18 cellular contexts compared by ENCODE assay signal in the genomic region with DNA sequence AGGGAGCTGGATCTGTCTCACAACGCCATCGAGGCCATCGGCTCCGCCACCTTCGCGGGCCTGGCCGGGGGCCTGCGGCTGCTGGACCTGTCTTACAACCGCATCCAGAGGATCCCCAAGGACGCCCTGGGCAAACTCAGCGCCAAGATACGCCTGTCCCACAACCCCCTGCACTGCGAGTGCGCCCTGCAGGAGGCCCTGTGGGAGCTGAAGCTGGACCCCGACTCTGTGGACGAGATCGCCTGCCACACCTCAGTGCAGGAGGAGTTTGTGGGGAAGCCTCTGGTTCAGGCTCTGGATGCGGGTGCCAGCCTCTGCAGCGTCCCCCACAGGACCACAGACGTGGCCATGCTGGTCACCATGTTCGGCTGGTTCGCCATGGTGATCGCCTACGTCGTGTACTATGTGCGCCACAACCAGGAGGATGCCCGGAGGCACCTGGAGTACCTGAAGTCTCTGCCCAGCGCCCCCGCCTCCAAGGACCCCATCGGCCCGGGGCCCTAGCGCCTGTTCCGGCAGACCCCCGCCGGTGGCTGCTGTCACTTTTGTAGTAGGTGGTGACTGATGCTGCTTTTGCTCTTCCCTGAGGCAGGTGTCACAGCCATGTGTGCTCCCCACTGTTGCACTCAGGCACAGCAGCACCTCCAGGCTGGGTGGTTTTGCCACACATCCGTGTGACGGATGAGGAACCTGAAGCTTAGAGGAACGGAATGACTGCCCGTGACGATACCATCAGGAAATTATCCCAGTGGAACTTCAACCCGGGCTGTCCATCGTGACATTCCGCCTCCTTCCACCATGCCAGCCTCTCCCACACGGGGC. TPM values are rescaled to one million over a fixed set of nuclear protein-coding genes. Genes with fewer than 3 reads are reported as not detected.
DNase-seq lines count a peak whose midpoint lies in the region; ATAC-seq and TF ChIP-seq lines count a peak whose summit lies in the region.
"Had no signal": no experiment of that assay in that cellular context is flagged by ENCODE, and none has a peak within 500 bp of the region (broad histone marks: within the 10 kb centered on the region; RNA-seq: fewer than 3 reads in every experiment).

No MANE protein-coding gene starts in this region.

- peaks cover 9% of the 10 kb centered on the region for H3K9me3 Mint-ChIP-seq in activated naive CD4-positive, alpha-beta T cell treated with anti-CD3 and anti-CD28 coated beads, Interleukin-2, amount 10 ng/mL, durations not matched to agents 7 days and 5 days
- no peaks in the 10 kb centered on the region for H3K9me3 Mint-ChIP-seq in activated T-cell treated with anti-CD3 and anti-CD28 coated beads, Interleukin-2, amount 50 U/mL, for 4 hours
- peaks cover 14% of the 10 kb centered on the region for H3K9me3 Mint-ChIP-seq in stimulated activated memory B cell treated with anti-CD40 and anti-IgM and Interleukin-4, amounts not matched to agents 10 μg/mL and 1 μg/mL and 100 μg/mL, for 72 hours

- no peak for TF ChIP-seq CTCF in lower lobe of right lung (IDR thresholded peaks at IDR 0.05)
- TF ChIP-seq CTCF in GM20000 (IDR thresholded peaks at IDR 0.05; ENCODE audit: extremely low read depth, missing control alignments) = no peak

- no peak for DNase-seq in activated naive CD4-positive, alpha-beta T cell treated with anti-CD3 and anti-CD28 coated beads, Interleukin-2, amount 10 ng/mL, durations not matched to agents 7 days and 5 days
- DNase-seq in activated naive CD4-positive, alpha-beta T cell treated with anti-CD3 and anti-CD28 coated beads, Interleukin-2, amount 50 U/mL, for 16 hours = no peak
- no peak for DNase-seq in activated T-cell treated with anti-CD3 and anti-CD28 coated beads, Interleukin-2, amount 50 U/mL, for 4 hours
- DNase-seq in lower lobe of right lung (peak; percentile 46), ecto neural progenitor cell (ENCODE audit: low spot score) (no peak), GM20000 (ENCODE audit: low spot score) (no peak)
- no peak for DNase-seq in activated CD8-positive, alpha-beta memory T cell treated with anti-CD3 and anti-CD28 coated beads, Interleukin-2, amount 50 U/mL, for 4 hours
- DNase-seq: activated CD4-positive, alpha-beta T cell treated with anti-CD3 and anti-CD28 coated beads for 48 hours; activated naive CD4-positive, alpha-beta T cell treated with Interleukin-2 at 50 U/mL for 16 hours; cerebellar nuclear complex; DMS 273 treated with DMSO at 0.1 percent for 48 hours; NCI-H446; PC-3 had no signal

- H3K4me1 ChIP-seq in lower lobe of right lung = peaks cover 11% of the 10 kb centered on the region

- H3K4me3 ChIP-seq in lower lobe of right lung = no peak overlapping the region

- no peaks in the 10 kb centered on the region for H3K36me3 ChIP-seq in lower lobe of right lung
- H3K36me3 ChIP-seq: neutrophil, suprapubic skin had no signal

- H3K27me3 ChIP-seq in lower lobe of right lung (ENCODE audit: low read depth) = no peaks in the 10 kb centered on the region
- H3K27me3 ChIP-seq: suprapubic skin had no signal

- no peak overlapping the region for H3K27ac Mint-ChIP-seq in activated naive CD4-positive, alpha-beta T cell treated with anti-CD3 and anti-CD28 coated beads, Interleukin-2, amount 10 ng/mL, durations not matched to agents 7 days and 5 days
- no peak overlapping the region for H3K27ac Mint-ChIP-seq in stimulated activated memory B cell treated with anti-CD40 and anti-IgM and Interleukin-4, amounts not matched to agents 10 μg/mL and 1 μg/mL and 100 μg/mL, for 72 hours

- ATAC-seq in activated T-cell treated with anti-CD3 and anti-CD28 coated beads, Interleukin-2, amount 50 U/mL, for 4 hours = no peak
- no peak for ATAC-seq in lower lobe of right lung
- no peak for ATAC-seq in stimulated activated memory B cell treated with anti-CD40 and anti-IgM and Interleukin-4, amounts not matched to agents 10 μg/mL and 1 μg/mL and 100 μg/mL, for 72 hours
- ATAC-seq: PC-3 had no signal

- H3K4me1 Mint-ChIP-seq in activated naive CD4-positive, alpha-beta T cell treated with anti-CD3 and anti-CD28 coated beads, Interleukin-2, amount 10 ng/mL, durations not matched to agents 7 days and 5 days = peaks cover 11% of the 10 kb centered on the region
- H3K4me1 Mint-ChIP-seq in activated T-cell treated with anti-CD3 and anti-CD28 coated beads, Interleukin-2, amount 50 U/mL, for 4 hours (ENCODE audit: low read depth) = peaks cover 3% of the 10 kb centered on the region
- no peaks in the 10 kb centered on the region for H3K4me1 Mint-ChIP-seq in stimulated activated memory B cell treated with anti-CD40 and anti-IgM and Interleukin-4, amounts not matched to agents 10 μg/mL and 1 μg/mL and 100 μg/mL, for 72 hours

- CTCF ChIA-PET in activated naive CD4-positive, alpha-beta T cell treated with anti-CD3 and anti-CD28 coated beads, Interleukin-2, amount 10 ng/mL, durations not matched to agents 7 days and 5 days (lab: Charles Lee) = interaction anchor here (0.6 kb wide), 1 partner anchor 196 kb away, joined by 3 read pairs; no protein-coding TSS in a partner anchor

- H3K27ac ChIP-seq in lower lobe of right lung = no peak overlapping the region
- H3K27ac ChIP-seq: epithelial cell of prostate, KMS-11, neutrophil, suprapubic skin had no signal

- H3K4me3 Mint-ChIP-seq in activated naive CD4-positive, alpha-beta T cell treated with anti-CD3 and anti-CD28 coated beads, Interleukin-2, amount 10 ng/mL, durations not matched to agents 7 days and 5 days = peak overlapping the region; percentile 70
- H3K4me3 Mint-ChIP-seq in activated T-cell treated with anti-CD3 and anti-CD28 coated beads, Interleukin-2, amount 50 U/mL, for 4 hours = peak overlapping the region; percentile 60
- H3K4me3 Mint-ChIP-seq in stimulated activated memory B cell treated with anti-CD40 and anti-IgM and Interleukin-4, amounts not matched to agents 10 μg/mL and 1 μg/mL and 100 μg/mL, for 72 hours = peak overlapping the region; percentile 43

- no peaks in the 10 kb centered on the region for H3K9me3 ChIP-seq in lower lobe of right lung
- H3K9me3 ChIP-seq: neutrophil, suprapubic skin had no signal

- H3K36me3 Mint-ChIP-seq in activated naive CD4-positive, alpha-beta T cell treated with anti-CD3 and anti-CD28 coated beads, Interleukin-2, amount 10 ng/mL, durations not matched to agents 7 days and 5 days = peaks cover 2% of the 10 kb centered on the region
- no peaks in the 10 kb centered on the region for H3K36me3 Mint-ChIP-seq in activated T-cell treated with anti-CD3 and anti-CD28 coated beads, Interleukin-2, amount 50 U/mL, for 4 hours (ENCODE audit: insufficient read depth)
- H3K36me3 Mint-ChIP-seq in stimulated activated memory B cell treated with anti-CD40 and anti-IgM and Interleukin-4, amounts not matched to agents 10 μg/mL and 1 μg/mL and 100 μg/mL, for 72 hours = no peaks in the 10 kb centered on the region

- intact Hi-C loops in lower lobe of right lung (cut with DNase I) = no loop called here

- peaks cover 33% of the 10 kb centered on the region for H3K27me3 Mint-ChIP-seq in activated naive CD4-positive, alpha-beta T cell treated with anti-CD3 and anti-CD28 coated beads, Interleukin-2, amount 10 ng/mL, durations not matched to agents 7 days and 5 days
- H3K27me3 Mint-ChIP-seq in activated T-cell treated with anti-CD3 and anti-CD28 coated beads, Interleukin-2, amount 50 U/mL, for 4 hours (ENCODE audit: low read depth) = no peaks in the 10 kb centered on the region
- H3K27me3 Mint-ChIP-seq in stimulated activated memory B cell treated with anti-CD40 and anti-IgM and Interleukin-4, amounts not matched to agents 10 μg/mL and 1 μg/mL and 100 μg/mL, for 72 hours = peaks cover 14% of the 10 kb centered on the region

RNA-seq across cellular contexts. Expression of gene LRRC3, which starts 1.8 kb away (rescaled TPM):
- total RNA-seq in activated T-cell treated with anti-CD3 and anti-CD28 coated beads, Interleukin-2, amount 50 U/mL, for 4 hours = under 1 TPM; 0.24 to 0.57 (median 0.35) TPM
- 4.0 TPM for total RNA-seq in lower lobe of right lung
